Comparison of ENCODE assay signal across 24 cellular contexts in genomic region chr10:27068217-27068891, GRCh38.
"Had no signal": no experiment of that assay in that cellular context is flagged by ENCODE, and none has a peak within 500 bp of the region (broad histone marks: within the 10 kb centered on the region; RNA-seq: fewer than 3 reads in every experiment).

No MANE protein-coding gene starts in this region.

- FAIRE-seq: endothelial cell of umbilical vein, urothelium cell line had no signal

- DNase-seq: activated CD4-positive, alpha-beta memory T cell treated with anti-CD3 and anti-CD28 coated beads for 36 hours; activated CD4-positive, alpha-beta T cell treated with anti-CD3 and anti-CD28 coated beads for 48 hours; activated CD8-positive, alpha-beta memory T cell treated with anti-CD3 and anti-CD28 coated beads, Interleukin-2, amount 10 ng/mL, durations not matched to agents 7 days and 5 days; activated naive CD4-positive, alpha-beta T cell; activated T-cell treated with anti-CD3 and anti-CD28 coated beads, Interleukin-2, amount 50 U/mL, for 72 hours; central memory CD4-positive, alpha-beta T cell; foreskin fibroblast; heart right ventricle; left lung; lower lobe of right lung; mesenchymal stem cell; natural killer cell; stimulated activated CD4-positive, alpha-beta T cell treated with anti-CD3 and anti-CD28 coated beads, Interleukin-1b, Interleukin-23, amount 100 ng/mL, for 48 hours; stimulated activated CD4-positive, alpha-beta T cell treated with anti-CD3 and anti-CD28 coated beads, Interleukin-4, amount 100 ng/mL, for 4 hours; stimulated activated CD8-positive, alpha-beta memory T cell treated with anti-CD3 and anti-CD28 coated beads, Interleukin-4, amount 100 ng/mL, for 48 hours; stimulated activated naive CD4-positive, alpha-beta T cell; T-helper 1 cell had no signal

- H3K27ac Mint-ChIP-seq: activated CD4-positive, alpha-beta memory T cell treated with anti-CD3 and anti-CD28 coated beads for 36 hours; activated CD8-positive, alpha-beta memory T cell treated with anti-CD3 and anti-CD28 coated beads, Interleukin-2, amount 10 ng/mL, durations not matched to agents 7 days and 5 days; activated T-cell treated with anti-CD3 and anti-CD28 coated beads, Interleukin-2, amount 50 U/mL, for 72 hours; natural killer cell had no signal

- H3K27me3 Mint-ChIP-seq: activated CD4-positive, alpha-beta memory T cell treated with anti-CD3 and anti-CD28 coated beads for 36 hours; activated CD8-positive, alpha-beta memory T cell treated with anti-CD3 and anti-CD28 coated beads, Interleukin-2, amount 10 ng/mL, durations not matched to agents 7 days and 5 days had no signal

- H3K4me1 Mint-ChIP-seq: activated CD8-positive, alpha-beta memory T cell treated with anti-CD3 and anti-CD28 coated beads, Interleukin-2, amount 10 ng/mL, durations not matched to agents 7 days and 5 days had no signal

- H3K9me3 Mint-ChIP-seq: activated CD4-positive, alpha-beta memory T cell treated with anti-CD3 and anti-CD28 coated beads for 36 hours; natural killer cell had no signal

- H3K27ac ChIP-seq: breast epithelium, heart right ventricle, left lung, lower lobe of right lung, right atrium auricular region, tibial nerve had no signal

- ATAC-seq: activated CD8-positive, alpha-beta memory T cell treated with anti-CD3 and anti-CD28 coated beads, Interleukin-2, amount 10 ng/mL, durations not matched to agents 7 days and 5 days; activated naive CD4-positive, alpha-beta T cell treated with anti-CD3 and anti-CD28 coated beads, Interleukin-2, amount 50 U/mL, for 72 hours; activated T-cell treated with anti-CD3 and anti-CD28 coated beads, Interleukin-2, amount 50 U/mL, for 72 hours; esophagus mucosa; heart right ventricle; left lung; lower lobe of right lung; natural killer cell had no signal

- H3K36me3 Mint-ChIP-seq: natural killer cell had no signal

- H3K4me3 Mint-ChIP-seq: activated CD4-positive, alpha-beta memory T cell treated with anti-CD3 and anti-CD28 coated beads for 36 hours; activated CD8-positive, alpha-beta memory T cell treated with anti-CD3 and anti-CD28 coated beads, Interleukin-2, amount 10 ng/mL, durations not matched to agents 7 days and 5 days; activated T-cell treated with anti-CD3 and anti-CD28 coated beads, Interleukin-2, amount 50 U/mL, for 72 hours; natural killer cell had no signal
